ENCODE assay signal across 34 cellular contexts in genomic region chr1:51958824-51959223, GRCh38.
"Had no signal": no experiment of that assay in that cellular context is flagged by ENCODE, and none has a peak within 500 bp of the region (broad histone marks: within the 10 kb centered on the region; RNA-seq: fewer than 3 reads in every experiment).

No MANE protein-coding gene starts in this region.

- DNase-seq: Karpas-422, Kasumi-1, MG63, MM.1S, MV-4-11, NCI-H1048, NCI-H1092, NCI-H1092 treated with DMSO at 0.1 percent for 48 hours, NCI-H1105, NCI-H1105 treated with DMSO at 0.1 percent for 48 hours, NCI-H1417, NCI-H1417 treated with DMSO at 0.1 percent for 48 hours, NCI-H1436, NCI-H1436 treated with DMSO at 0.1 percent for 48 hours, NCI-H146, NCI-H1694, NCI-H1694 treated with DMSO at 0.1 percent for 48 hours, NCI-H187, NCI-H187 treated with DMSO at 0.1 percent for 48 hours, NCI-H1930, NCI-H2029, NCI-H2029 treated with DMSO at 0.1 percent for 48 hours, NCI-H2081, NCI-H2081 treated with DMSO at 0.1 percent for 48 hours, NCI-H2107, NCI-H2171, NCI-H2171 treated with DMSO at 0.1 percent for 48 hours, NCI-H2227 treated with DMSO at 0.1 percent for 48 hours, NCI-H226, NCI-H345, NCI-H446, NCI-H446 treated with DMSO at 0.1 percent for 48 hours, NCI-H510A had no signal

- H3K27me3 ChIP-seq: MG63 had no signal

- H3K9me3 ChIP-seq: MG63 had no signal

- H3K4me2 ChIP-seq: KMS-11 had no signal

- H3K4me3 ChIP-seq: MG63 had no signal

- H3K9ac ChIP-seq: KMS-11 had no signal

- H3K36me3 ChIP-seq: MG63 had no signal

- H3K27ac ChIP-seq: KMS-11 had no signal
